Comparison of ENCODE assay signal across 11 cellular contexts in the genomic region with DNA sequence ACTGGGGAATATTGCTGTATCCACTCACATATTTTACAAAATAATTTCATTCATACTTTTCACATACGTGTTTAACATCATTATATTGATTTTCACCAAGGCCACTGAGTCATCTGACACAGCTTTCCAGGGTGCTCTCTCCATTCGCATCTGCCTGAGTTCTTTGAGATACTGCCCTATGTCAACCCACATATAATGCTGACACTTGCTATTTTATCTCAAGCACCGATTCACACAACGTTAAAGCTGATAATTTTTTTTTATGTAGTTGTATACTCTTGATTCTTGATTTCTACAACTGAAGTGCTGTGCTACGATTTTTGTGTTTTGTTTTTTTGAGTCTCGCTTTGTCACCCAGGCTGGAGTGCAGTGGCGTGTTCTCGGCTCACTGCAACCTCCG.
"Had no signal": no experiment of that assay in that cellular context is flagged by ENCODE, and none has a peak within 500 bp of the region (broad histone marks: within the 10 kb centered on the region; RNA-seq: fewer than 3 reads in every experiment).

No MANE protein-coding gene starts in this region.

- FAIRE-seq: H1, H54 had no signal

- H3K36me3 ChIP-seq: HAP-1 had no signal

- ATAC-seq: GM23338, HCT116 had no signal

- H3K4me2 ChIP-seq: GM23338 had no signal

- H3K9ac ChIP-seq: GM23248 had no signal

- H3K4me3 ChIP-seq: GM23248, GM23338, HAP-1 had no signal

- H2AFZ ChIP-seq: GM23248, GM23338 had no signal

- H3K27ac ChIP-seq: GM23248 had no signal

- H3K9me3 ChIP-seq: HAP-1 had no signal

- DNase-seq: GM23248, GOT3, H7, H9, HCEC 1CT, HFFc6 had no signal
